In genomic region chr2:53987336-53987921, GRCh38 we compare ENCODE assay signal across 8 cellular contexts. TPM values are rescaled to one million over a fixed set of nuclear protein-coding genes. Genes with fewer than 3 reads are reported as not detected.
DNase-seq lines count a peak whose midpoint lies in the region; ATAC-seq and TF ChIP-seq lines count a peak whose summit lies in the region.

No MANE protein-coding gene starts in this region.

- H3K4me3 ChIP-seq in GM23248 = no peak overlapping the region
- H3K4me3 ChIP-seq in transverse colon = no peak overlapping the region
- no peak overlapping the region for H3K4me3 ChIP-seq in upper lobe of left lung

- no peak for TF ChIP-seq CTCF in CD4-positive, alpha-beta T cell (IDR thresholded peaks at IDR 0.05)
- no peak for TF ChIP-seq CTCF in transverse colon (IDR thresholded peaks at IDR 0.05)
- no peak for TF ChIP-seq CTCF in upper lobe of left lung (IDR thresholded peaks at IDR 0.05)

- H3K27me3 Mint-ChIP-seq in CD4-positive, alpha-beta T cell = no peaks in the 10 kb centered on the region

- H3K4me1 ChIP-seq in GM23248 (ENCODE audit: insufficient read depth) (peaks cover 17% of the 10 kb centered on the region), transverse colon (peaks cover 0 to 23% (median 11%) of the 10 kb centered on the region in 4 donors), upper lobe of left lung (peaks cover 5 to 13% (median 8%) of the 10 kb centered on the region in 4 donors)

- H3K27me3 ChIP-seq in CD4-positive, alpha-beta T cell (ENCODE audit: control insufficient read depth, insufficient read depth, low read length) = no peaks in the 10 kb centered on the region
- no peaks in the 10 kb centered on the region for H3K27me3 ChIP-seq in GM23248 (replicated peaks; ENCODE audit: insufficient read depth)
- no peaks in the 10 kb centered on the region for H3K27me3 ChIP-seq in transverse colon
- H3K27me3 ChIP-seq in upper lobe of left lung = no peaks in the 10 kb centered on the region

- H3K27ac Mint-ChIP-seq in CD4-positive, alpha-beta T cell = peak overlapping the region; percentile 57

- in situ Hi-C loops in GM23248 (cut with MboI) (no loop called here), transverse colon (cut with MboI; ENCODE audit: low pct_ligation_motif_present in 1 of 4, low pct_unique_long_range_greater_than_20kb in 1 of 4, low sequenced_read_pairs in 3 of 4) (no loop called here)

- H3K9me2 ChIP-seq in GM23248 (ENCODE audit: insufficient read depth) = no peaks in the 10 kb centered on the region

- POLR2A ChIA-PET in CD4-positive, alpha-beta T cell (lab: Charles Lee) = interaction anchor here (0.6 kb wide), 1 partner anchor 68 kb away, joined by 3 read pairs; no protein-coding TSS in a partner anchor

- no peak overlapping the region for H3K9ac ChIP-seq in GM23248

- H3K4me2 ChIP-seq in GM23248 (ENCODE audit: unreplicated experiment) = no peak overlapping the region

- no peaks in the 10 kb centered on the region for H3K9me3 ChIP-seq in CD4-positive, alpha-beta T cell (ENCODE audit: control insufficient read depth, low read length)
- no peaks in the 10 kb centered on the region for H3K9me3 ChIP-seq in GM23248 (ENCODE audit: low read depth)
- no peaks in the 10 kb centered on the region for H3K9me3 ChIP-seq in transverse colon
- H3K9me3 ChIP-seq in upper lobe of left lung = no peaks in the 10 kb centered on the region

- no peak overlapping the region for H3K27ac ChIP-seq in CD4-positive, alpha-beta T cell (ENCODE audit: low read depth, low read length)
- no peak overlapping the region for H3K27ac ChIP-seq in GM23248
- H3K27ac ChIP-seq in transverse colon = peak overlapping the region in 3 of 4 donors; percentile 2 to 38 (median 26)
- H3K27ac ChIP-seq in upper lobe of left lung = peak overlapping the region in 2 of 4 donors; percentile 19 to 34

- DNase-seq in CD4-positive, alpha-beta T cell = no peak
- peak; percentile 48 for DNase-seq in GM23248
- DNase-seq in NCI-H2171 treated with DMSO at 0.1 percent for 48 hours (lab: John Stamatoyannopoulos, UW) = peak; percentile 78
- DNase-seq in fibroblast of gingiva (ENCODE audit: low read depth) = peak; percentile 68
- no peak for DNase-seq in transverse colon
- DNase-seq in upper lobe of left lung = no peak
- DNase-seq in activated CD4-positive, alpha-beta T cell treated with anti-CD3 and anti-CD28 coated beads, Interleukin-2, amount 50 U/mL, for 4 hours = no peak
- no peak for DNase-seq in activated CD4-positive, alpha-beta T cell treated with anti-CD3 and anti-CD28 coated beads, Interleukin-2, amount 50 U/mL, for 48 hours

- CTCF ChIA-PET in CD4-positive, alpha-beta T cell (lab: Charles Lee) = no interaction called here

- TF ChIP-seq POLR2A in transverse colon (IDR thresholded peaks at IDR 0.05) (no peak), upper lobe of left lung (IDR thresholded peaks at IDR 0.05) (no peak)

- H3F3A ChIP-seq in GM23248 (ENCODE audit: insufficient read depth) = peaks cover 14% of the 10 kb centered on the region

- no peaks in the 10 kb centered on the region for H3K9me3 Mint-ChIP-seq in CD4-positive, alpha-beta T cell

- peak; percentile 17 for ATAC-seq in CD4-positive, alpha-beta T cell (ENCODE audit: poor library complexity)
- no peak for ATAC-seq in upper lobe of left lung (ENCODE audit: low FRiP score in 2 of 2)

- no peaks in the 10 kb centered on the region for H4K20me1 ChIP-seq in GM23248 (ENCODE audit: insufficient read depth)

- intact Hi-C loops in CD4-positive, alpha-beta T cell (cut with DNase I, micrococcal nuclease) = no loop called here
- intact Hi-C loops in transverse colon (cut with DNase I; ENCODE audit: low total_unique reads) = no loop called here

- WGBS in GM23248 (ENCODE audit: low coverage in 1 of 2, low lambda C conversion rate in 2 of 2, missing lambda C conversion rate in 2 of 2), 2 experiments = 3 to 4% methylated on average over 1 of the region's 1 CpG
- 15 to 23% methylated on average over 1 of the region's 1 CpG for WGBS in transverse colon (ENCODE audit: low coverage in 1 of 2), 2 donors
- WGBS in upper lobe of left lung, 2 donors = 9 to 31% methylated on average over 1 of the region's 1 CpG

- no peak overlapping the region for H2AFZ ChIP-seq in GM23248

- peaks cover 41% of the 10 kb centered on the region for H3K36me3 Mint-ChIP-seq in CD4-positive, alpha-beta T cell (ENCODE audit: low read depth)

- peaks cover 26% of the 10 kb centered on the region for H3K4me1 Mint-ChIP-seq in CD4-positive, alpha-beta T cell (ENCODE audit: low read depth)

- H3K36me3 ChIP-seq in GM23248 (ENCODE audit: low read depth) (no peaks in the 10 kb centered on the region), transverse colon (no peaks in the 10 kb centered on the region), upper lobe of left lung (no peaks in the 10 kb centered on the region)

- no peak overlapping the region for H3K4me3 Mint-ChIP-seq in CD4-positive, alpha-beta T cell

- H3K79me2 ChIP-seq in GM23248 (ENCODE audit: insufficient read depth) = 0 out of 2 replicates have a peak, but pooled peaks cover 12% of the 10 kb centered on the region

- TF ChIP-seq EP300 in transverse colon (IDR thresholded peaks at IDR 0.05; ENCODE audit: low read depth) (no peak), upper lobe of left lung (IDR thresholded peaks at IDR 0.05) (no peak)

RNA-seq across cellular contexts. Expression of gene PSME4, which starts 16.6 kb away (rescaled TPM):
- 10 to 100 TPM; 82.6 to 87.0 TPM for total RNA-seq in CD4-positive, alpha-beta T cell
- total RNA-seq in GM23248 (2014; rRNA removed; shearing (Covaris generic)) = 29.3 and 40.1 TPM in 2 replicates
- polyA plus RNA-seq in GM23248 (2016; fragmentation: Nextera tagmentation; extraction: Ambion mirVana) = 13.7 and 16.2 TPM in 2 replicates
- total RNA-seq in transverse colon = 10 to 100 TPM; 28.5 to 44.8 (median 32.4) TPM
- total RNA-seq in upper lobe of left lung = 10 to 100 TPM; 39.3 to 80.7 (median 65.1) TPM

Comparison
In these comparisons a context has a peak if more than half of its experiments do, and no peak if none do; other contexts are left out.
1. DNase-seq: peak in GM23248 (single experiment), NCI-H2171 treated with DMSO at 0.1 percent for 48 hours (single experiment) and fibroblast of gingiva (single experiment); none in CD4-positive, alpha-beta T cell (0 of 10), transverse colon (single experiment), upper lobe of left lung (0 of 2), activated CD4-positive, alpha-beta T cell treated with anti-CD3 and anti-CD28 coated beads, Interleukin-2, amount 50 U/mL, for 4 hours (0 of 2) and activated CD4-positive, alpha-beta T cell treated with anti-CD3 and anti-CD28 coated beads, Interleukin-2, amount 50 U/mL, for 48 hours (0 of 2).
2. H3K27ac ChIP-seq: peak in transverse colon (3 of 4); none in CD4-positive, alpha-beta T cell (single experiment) and GM23248 (single experiment).